Comparison of ENCODE assay signal across 28 cellular contexts in the genomic region with DNA sequence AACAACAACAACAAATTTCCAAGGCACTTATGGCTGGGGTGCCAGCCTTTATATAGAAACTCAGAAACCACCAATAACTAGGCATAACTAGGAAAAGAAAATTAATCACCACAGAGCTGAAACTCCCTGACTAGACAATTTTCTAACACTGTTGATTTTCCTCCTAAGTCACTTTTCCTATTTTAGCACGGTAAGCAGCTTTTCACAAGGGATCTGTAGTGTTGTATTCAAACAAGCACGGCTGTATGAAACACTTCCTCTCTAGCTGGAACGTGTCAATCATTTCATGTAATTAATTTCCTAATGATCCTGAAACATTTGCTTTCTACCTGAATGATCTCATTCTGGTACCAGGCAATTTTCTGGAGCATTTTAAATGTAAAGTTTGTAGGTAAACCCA.
DNase-seq lines count a peak whose midpoint lies in the region; ATAC-seq and TF ChIP-seq lines count a peak whose summit lies in the region.
"Had no signal": no experiment of that assay in that cellular context is flagged by ENCODE, and none has a peak within 500 bp of the region (broad histone marks: within the 10 kb centered on the region; RNA-seq: fewer than 3 reads in every experiment).

No MANE protein-coding gene starts in this region.

- H3K79me1 ChIP-seq in neuronal stem cell (ENCODE audit: low read depth, low read length): no peaks in the 10 kb centered on the region

- H3K4me3 ChIP-seq in SK-N-SH (ENCODE audit: low read depth in 2 of 2, low read length in 1 of 2) (no peak overlapping the region), epithelial cell of esophagus (ENCODE audit: low read length) (no peak overlapping the region), neuronal stem cell (ENCODE audit: low read length in 2 of 2) (no peak overlapping the region), PC-9 (no peak overlapping the region), H7 (ENCODE audit: insufficient read depth, low read depth, low read length) (no peak overlapping the region)
- H3K4me3 ChIP-seq: gastroesophageal sphincter, left ventricle myocardium inferior, right atrium auricular region had no signal

- H3K4me1 ChIP-seq in SK-N-SH (ENCODE audit: control insufficient read depth in 1 of 2, insufficient read depth in 2 of 2, low read depth in 1 of 2, low read length in 1 of 2): no peaks in the 10 kb centered on the region
- peaks cover 17 to 29% of the 10 kb centered on the region in 2 donors for H3K4me1 ChIP-seq in neuronal stem cell (ENCODE audit: control insufficient read depth in 2 of 2, insufficient read depth in 1 of 2, low read depth in 1 of 2, low read length in 2 of 2)
- H3K4me1 ChIP-seq in PC-9 (replicated peaks; ENCODE audit: insufficient read depth): peaks cover 3% of the 10 kb centered on the region
- H3K4me1 ChIP-seq: gastroesophageal sphincter, right atrium auricular region had no signal

- no peaks in the 10 kb centered on the region for H3K36me3 ChIP-seq in SK-N-SH (replicated peaks in 1 of 2; ENCODE audit: control insufficient read depth in 1 of 2, insufficient read depth in 2 of 2, low read length in 1 of 2)
- no peaks in the 10 kb centered on the region for H3K36me3 ChIP-seq in neuronal stem cell (replicated peaks in 1 of 2; ENCODE audit: control insufficient read depth in 2 of 2, insufficient read depth in 2 of 2, low read length in 2 of 2)
- no peaks in the 10 kb centered on the region for H3K36me3 ChIP-seq in PC-9 (ENCODE audit: low read depth)
- no peaks in the 10 kb centered on the region for H3K36me3 ChIP-seq in H7 (replicated peaks; ENCODE audit: control insufficient read depth, insufficient read depth, low read length)
- H3K36me3 ChIP-seq: gastroesophageal sphincter, left ventricle myocardium inferior, right atrium auricular region had no signal

- H3K79me2 ChIP-seq in SK-N-SH (ENCODE audit: insufficient read depth): no peaks in the 10 kb centered on the region
- H3K79me2 ChIP-seq in PC-9 (ENCODE audit: low read depth): no peaks in the 10 kb centered on the region

- no peaks in the 10 kb centered on the region for H4K20me1 ChIP-seq in SK-N-SH (ENCODE audit: insufficient read depth)
- no peaks in the 10 kb centered on the region for H4K20me1 ChIP-seq in PC-9 (ENCODE audit: insufficient read depth)

- DNase-seq in SK-N-SH: no peak
- peak; percentile 19 for DNase-seq in epithelial cell of esophagus (ENCODE audit: low read depth)
- no peak for DNase-seq in neuronal stem cell (ENCODE audit: low spot score)
- DNase-seq in PC-9: no peak
- no peak for DNase-seq in NCI-H1436 (lab: John Stamatoyannopoulos, UW)
- no peak for DNase-seq in H7
- DNase-seq: 8988T; activated effector memory CD4-positive, alpha-beta T cell treated with anti-CD3 and anti-CD28 coated beads, Interleukin-2, amount 50 U/mL, for 16 hours; activated naive CD8-positive, alpha-beta T cell treated with anti-CD3 and anti-CD28 coated beads for 36 hours; activated T-cell treated with anti-CD3 and anti-CD28 coated beads for 4 hours; aorta; CD4-positive, CD25-positive, alpha-beta regulatory T cell; cortex of kidney; HFFc6; hippocampal formation; left ventricle myocardium inferior; naive B cell; NCI-H1105; NCI-H2029 treated with DMSO at 0.1 percent for 48 hours; NCI-H226; NCI-H748 treated with DMSO at 0.1 percent for 48 hours; stimulated activated CD4-positive, alpha-beta T cell treated with anti-CD3 and anti-CD28 coated beads, Interleukin-4, amount 100 ng/mL, for 1 hour; substantia nigra had no signal

- WGBS in SK-N-SH (ENCODE audit: low lambda C conversion rate): 32% methylated on average over 3 of the region's 3 CpGs
- no CpG with 5 or more reads among the region's 3 CpGs for WGBS in neuronal stem cell (ENCODE audit: extremely low coverage in 2 of 2, insufficient read length in 2 of 2, insufficient replicate concordance in 1 of 2), 2 donors

- POLR2A ChIA-PET in SK-N-SH (lab: Yijun Ruan, JAX): no interaction called here
- POLR2A ChIA-PET in PC-9 (lab: Charles Lee; ENCODE audit: unreplicated experiment): interaction anchor here (0.6 kb wide), 1 partner anchor 14 kb away, joined by 7 read pairs; no protein-coding TSS in a partner anchor

- H3K9me2 ChIP-seq in SK-N-SH (no peaks in the 10 kb centered on the region), PC-9 (ENCODE audit: insufficient read depth) (no peaks in the 10 kb centered on the region; the same call in 1 of the 2 replicates)

- no peak for TF ChIP-seq CTCF in SK-N-SH (IDR thresholded peaks at IDR 0.05)
- no peak for TF ChIP-seq CTCF in epithelial cell of esophagus (IDR thresholded peaks at IDR 0.05; ENCODE audit: insufficient read depth, low read depth, low read length, missing control alignments)
- TF ChIP-seq CTCF in PC-9 (conservative IDR thresholded peaks at IDR 0.05): no peak

- H2BK120ac ChIP-seq in neuronal stem cell (ENCODE audit: low read depth, low read length): no peak overlapping the region

- H3K4ac ChIP-seq in neuronal stem cell (ENCODE audit: low read length): no peak overlapping the region

- H3F3A ChIP-seq in SK-N-SH (replicated peaks; ENCODE audit: insufficient read depth) (no peaks in the 10 kb centered on the region), PC-9 (ENCODE audit: insufficient read depth, low read depth) (no peaks in the 10 kb centered on the region)

- ATAC-seq in SK-N-SH treated with all-trans-retinoic acid at 6 μM for 48 hours (no peak; the same call in 1 of the 3 replicates), GM21528 (IDR thresholded peaks at IDR 0.05; ENCODE audit: low FRiP score, unreplicated experiment) (no peak)
- ATAC-seq: gastroesophageal sphincter; stimulated activated effector memory CD8-positive, alpha-beta T cell treated with anti-CD3 and anti-CD28 coated beads, Interleukin-12 subunit alpha, Interleukin-12 subunit beta, amount 100 ng/mL, for 72 hours had no signal

- no peak overlapping the region for H3K18ac ChIP-seq in neuronal stem cell (ENCODE audit: low read length)

- no peak overlapping the region for H4K91ac ChIP-seq in neuronal stem cell (ENCODE audit: low read depth, low read length, poor library complexity)

- H3K23ac ChIP-seq in neuronal stem cell (ENCODE audit: low read depth, low read length, poor library complexity): no peak overlapping the region

- H3K14ac ChIP-seq in neuronal stem cell (ENCODE audit: low read length): no peak overlapping the region

- H3K4me2 ChIP-seq in SK-N-SH: no peak overlapping the region
- no peak overlapping the region for H3K4me2 ChIP-seq in neuronal stem cell (ENCODE audit: insufficient read depth, low read length, poor library complexity, severe bottlenecking)
- no peak overlapping the region for H3K4me2 ChIP-seq in PC-9

- TF ChIP-seq EP300 in SK-N-SH (IDR thresholded peaks at IDR 0.05; ENCODE audit: borderline replicate concordance in 1 of 2, low read depth in 1 of 2, low read length in 1 of 2): no peak

- CTCF ChIA-PET in SK-N-SH (lab: Yijun Ruan, JAX): no interaction called here
- CTCF ChIA-PET in PC-9 (lab: Charles Lee): no interaction called here

- no peaks in the 10 kb centered on the region for H3K9me3 ChIP-seq in SK-N-SH
- H3K9me3 ChIP-seq in neuronal stem cell (replicated peaks in 1 of 2; ENCODE audit: control insufficient read depth in 2 of 2, insufficient read depth in 1 of 2, low read depth in 1 of 2, low read length in 2 of 2): no peaks in the 10 kb centered on the region
- H3K9me3 ChIP-seq in PC-9 (ENCODE audit: insufficient read depth, low read depth): 0 out of 2 replicates have a peak, but pooled peaks cover 3% of the 10 kb centered on the region
- H3K9me3 ChIP-seq: gastroesophageal sphincter, left ventricle myocardium inferior, right atrium auricular region had no signal

- no peak overlapping the region for H2AK5ac ChIP-seq in neuronal stem cell (ENCODE audit: low read depth, low read length)

- H2AFZ ChIP-seq in SK-N-SH (ENCODE audit: low read depth) (peak overlapping the region; percentile 5; the same call in 1 of the 2 replicates), neuronal stem cell (ENCODE audit: low read length) (peak overlapping the region; percentile 59), PC-9 (no peak overlapping the region)

- TF ChIP-seq RAD21 in SK-N-SH (IDR thresholded peaks at IDR 0.05; ENCODE audit: low read length): no peak

- H2BK5ac ChIP-seq in neuronal stem cell (ENCODE audit: low read length): no peak overlapping the region

- no peak overlapping the region for H3K27ac ChIP-seq in SK-N-SH (ENCODE audit: low read depth in 2 of 2, low read length in 1 of 2)
- no peak overlapping the region for H3K27ac ChIP-seq in neuronal stem cell (replicated peaks; ENCODE audit: low read length)
- no peak overlapping the region for H3K27ac ChIP-seq in PC-9
- H3K27ac ChIP-seq: gastroesophageal sphincter, left ventricle myocardium inferior, right atrium auricular region had no signal

- no peak overlapping the region for H4K8ac ChIP-seq in neuronal stem cell (ENCODE audit: low read depth, low read length)

- H2BK15ac ChIP-seq in neuronal stem cell (ENCODE audit: low read length): no peak overlapping the region

- H3K27me3 ChIP-seq in SK-N-SH (ENCODE audit: insufficient read depth): no peaks in the 10 kb centered on the region
- no peaks in the 10 kb centered on the region for H3K27me3 ChIP-seq in neuronal stem cell (ENCODE audit: control insufficient read depth in 3 of 3, insufficient read depth in 3 of 3, low read depth in 1 of 3, low read length in 3 of 3)
- H3K27me3 ChIP-seq in PC-9 (ENCODE audit: insufficient read depth, low read depth): no peaks in the 10 kb centered on the region
- H3K27me3 ChIP-seq in H7 (ENCODE audit: control insufficient read depth, insufficient read depth, low read length): no peaks in the 10 kb centered on the region
- H3K27me3 ChIP-seq: gastroesophageal sphincter, right atrium auricular region had no signal

- no peak overlapping the region for H2BK12ac ChIP-seq in neuronal stem cell (ENCODE audit: low read length)

- no TSS peak for BruUV-seq in PC-9 (replicated peaks; lab: Mats Ljungman, UMichigan)

- intact Hi-C loops in PC-9 (cut with micrococcal nuclease; ENCODE audit: unreplicated experiment): no loop called here

- no peak overlapping the region for H3K9ac ChIP-seq in SK-N-SH
- no peak overlapping the region for H3K9ac ChIP-seq in neuronal stem cell (ENCODE audit: low read depth, low read length, poor library complexity)

TF ChIP-seq in SK-N-SH treated with all-trans-retinoic acid at 6 μM for 48 hours, 23 proteins besides CTCF, POLR2A, EP300 and RAD21 (continues in another document):
- TF ChIP-seq ESRRG (CRISPR knock-in tag; IDR thresholded peaks at IDR 0.05): no peak
- no peak for TF ChIP-seq BACH2 (CRISPR knock-in tag; IDR thresholded peaks at IDR 0.05; ENCODE audit: borderline replicate concordance)
- TF ChIP-seq ARNTL (CRISPR knock-in tag; IDR thresholded peaks at IDR 0.05; ENCODE audit: borderline replicate concordance, low read depth): no peak
- TF ChIP-seq GLIS3 (CRISPR knock-in tag; IDR thresholded peaks at IDR 0.05): no peak
- no peak for TF ChIP-seq PPARA (CRISPR knock-in tag; IDR thresholded peaks at IDR 0.05; ENCODE audit: borderline replicate concordance)
